ENCODE assay signal across 17 cellular contexts in genomic region chr18:46641917-46642316, GRCh38. TPM values are rescaled to one million over a fixed set of nuclear protein-coding genes. Genes with fewer than 3 reads are reported as not detected.
"Had no signal": no experiment of that assay in that cellular context is flagged by ENCODE, and none has a peak within 500 bp of the region (broad histone marks: within the 10 kb centered on the region; RNA-seq: fewer than 3 reads in every experiment).

No MANE protein-coding gene starts in this region.

- H3K4me1 ChIP-seq: left lung, suprapubic skin had no signal

- H3K36me3 ChIP-seq: left lung, suprapubic skin had no signal

- H3K4me1 Mint-ChIP-seq: activated naive CD8-positive, alpha-beta T cell treated with anti-CD3 and anti-CD28 coated beads, Interleukin-2, amount 10 ng/mL, durations not matched to agents 7 days and 5 days; memory B cell had no signal

- H3K4me3 ChIP-seq: hepatocyte, left lung, suprapubic skin had no signal

- H3K79me2 ChIP-seq: hepatocyte had no signal

- H2AFZ ChIP-seq: hepatocyte had no signal

- H3K27ac Mint-ChIP-seq: activated naive CD8-positive, alpha-beta T cell treated with anti-CD3 and anti-CD28 coated beads, Interleukin-2, amount 10 ng/mL, durations not matched to agents 7 days and 5 days; activated T-helper 1 cell treated with anti-CD3 and anti-CD28 coated beads, Interleukin-12 subunit alpha, Interleukin-12 subunit beta, Interleukin-2, Interleukin-4 antibody, amounts not matched to agents 30 ng/mL and 10 ng/mL and 1 ng/mL, durations not matched to agents 14 hours and 24 hours and 36 hours; memory B cell; natural killer cell treated with Interleukin-12 subunit alpha and Interleukin-12 subunit beta and Interleukin-15 and Interleukin-18, amount 100 ng/mL, for 72 hours; type B pancreatic cell had no signal

- H3K9me3 Mint-ChIP-seq: activated naive CD8-positive, alpha-beta T cell treated with anti-CD3 and anti-CD28 coated beads, Interleukin-2, amount 10 ng/mL, durations not matched to agents 7 days and 5 days; activated T-helper 1 cell treated with anti-CD3 and anti-CD28 coated beads, Interleukin-12 subunit alpha, Interleukin-12 subunit beta, Interleukin-2, Interleukin-4 antibody, amounts not matched to agents 30 ng/mL and 10 ng/mL and 1 ng/mL, durations not matched to agents 14 hours and 24 hours and 36 hours; memory B cell; natural killer cell treated with Interleukin-12 subunit alpha and Interleukin-12 subunit beta and Interleukin-15 and Interleukin-18, amount 100 ng/mL, for 72 hours; type B pancreatic cell had no signal

- DNase-seq: activated CD4-positive, alpha-beta T cell treated with anti-CD3 and anti-CD28 coated beads, Interleukin-2, amount 50 U/mL, for 1 hour; activated CD8-positive, alpha-beta memory T cell treated with anti-CD3 and anti-CD28 coated beads for 24 hours; activated naive CD4-positive, alpha-beta T cell; activated naive CD8-positive, alpha-beta T cell treated with anti-CD3 and anti-CD28 coated beads, Interleukin-2, amount 10 ng/mL, durations not matched to agents 7 days and 5 days; left lung; right cardiac atrium; small intestine; stimulated activated naive CD8-positive, alpha-beta T cell treated with anti-CD3 and anti-CD28 coated beads, Interleukin-15, Interleukin-2, amounts not matched to agents 100 U/mL and 50 U/mL, for 24 hours had no signal

- H3K27ac ChIP-seq: epithelial cell of prostate, hepatocyte, left lung, suprapubic skin had no signal

- H3K27me3 ChIP-seq: hepatocyte, left lung, suprapubic skin had no signal

- H3K4me2 ChIP-seq: hepatocyte had no signal

- H3K36me3 Mint-ChIP-seq: activated naive CD8-positive, alpha-beta T cell treated with anti-CD3 and anti-CD28 coated beads, Interleukin-2, amount 10 ng/mL, durations not matched to agents 7 days and 5 days; memory B cell; natural killer cell treated with Interleukin-12 subunit alpha and Interleukin-12 subunit beta and Interleukin-15 and Interleukin-18, amount 100 ng/mL, for 72 hours; type B pancreatic cell had no signal

- H3K4me3 Mint-ChIP-seq: activated naive CD8-positive, alpha-beta T cell treated with anti-CD3 and anti-CD28 coated beads, Interleukin-2, amount 10 ng/mL, durations not matched to agents 7 days and 5 days; activated T-helper 1 cell treated with anti-CD3 and anti-CD28 coated beads, Interleukin-12 subunit alpha, Interleukin-12 subunit beta, Interleukin-2, Interleukin-4 antibody, amounts not matched to agents 30 ng/mL and 10 ng/mL and 1 ng/mL, durations not matched to agents 14 hours and 24 hours and 36 hours; memory B cell; natural killer cell treated with Interleukin-12 subunit alpha and Interleukin-12 subunit beta and Interleukin-15 and Interleukin-18, amount 100 ng/mL, for 72 hours; type B pancreatic cell had no signal

- H3K9me3 ChIP-seq: left lung, suprapubic skin had no signal

RNA-seq across cellular contexts. Expression of gene LOXHD1, which starts 15.1 kb away (rescaled TPM):
- total RNA-seq: activated T-helper 1 cell treated with anti-CD3 and anti-CD28 coated beads, Interleukin-12 subunit alpha, Interleukin-12 subunit beta, Interleukin-2, Interleukin-4 antibody, amounts not matched to agents 30 ng/mL and 10 ng/mL and 1 ng/mL, durations not matched to agents 14 hours and 24 hours and 36 hours; chondrocyte; glomerular endothelial cell; hepatocyte; natural killer cell treated with Interleukin-12 subunit alpha and Interleukin-12 subunit beta and Interleukin-15 and Interleukin-18, amount 100 ng/mL, for 72 hours had no signal
